In the genomic region with DNA sequence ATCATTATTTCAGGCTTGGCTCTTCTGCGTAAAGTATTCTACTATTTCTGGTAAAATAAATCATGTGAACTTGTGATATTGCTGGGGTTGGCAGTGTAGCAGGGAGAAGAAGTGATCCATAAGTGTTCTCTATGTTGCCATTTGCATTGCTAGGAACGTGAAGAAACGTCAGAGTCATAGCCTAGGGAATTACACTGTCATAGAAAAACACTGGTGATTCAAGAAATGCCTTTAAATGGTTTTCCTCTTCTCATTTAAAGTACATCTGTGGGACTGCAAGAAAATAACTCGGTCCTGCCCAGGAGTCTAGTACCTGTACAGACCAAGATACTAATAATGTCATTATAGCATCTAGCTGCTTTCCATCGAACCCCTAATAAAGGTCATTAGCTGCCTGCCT, we compare ENCODE assay signal across 31 cellular contexts.
"Had no signal": no experiment of that assay in that cellular context is flagged by ENCODE, and none has a peak within 500 bp of the region (broad histone marks: within the 10 kb centered on the region; RNA-seq: fewer than 3 reads in every experiment).

No MANE protein-coding gene starts in this region.

- DNase-seq: activated CD4-positive, alpha-beta T cell treated with anti-CD3 and anti-CD28 coated beads, Interleukin-2, amount 10 ng/mL, durations not matched to agents 24 days and 14 days; activated CD4-positive, alpha-beta T cell treated with anti-CD3 and anti-CD28 coated beads, Interleukin-2, amount 50 U/mL, for 4 hours; activated CD8-positive, alpha-beta T cell treated with anti-CD3 and anti-CD28 coated beads for 36 hours; activated effector memory CD4-positive, alpha-beta T cell treated with anti-CD3 and anti-CD28 coated beads, Interleukin-2, amount 50 U/mL, for 16 hours; activated naive CD4-positive, alpha-beta T cell; activated naive CD4-positive, alpha-beta T cell treated with anti-CD3 and anti-CD28 coated beads, Interleukin-2, amount 50 U/mL, for 16 hours; activated naive CD8-positive, alpha-beta T cell treated with anti-CD3 and anti-CD28 coated beads for 36 hours; activated T-cell treated with anti-CD3 and anti-CD28 coated beads, Interleukin-2, amount 50 U/mL, for 1 hour; activated T-cell treated with anti-CD3 and anti-CD28 coated beads, Interleukin-2, amount 50 U/mL, for 72 hours; amniotic stem cell; aorta; KG1; MM.1S; MV-4-11; NCI-H1092; NCI-H1694 treated with DMSO at 0.1 percent for 48 hours; NCI-H2029; NCI-H2171; NCI-H510A; NCI-H526; NCI-H748 treated with DMSO at 0.1 percent for 48 hours; NK-92 treated with Interleukin-12 subunit alpha and Interleukin-12 subunit beta, amount 100 ng/mL, for 24 hours; PC-9; Right ventricle myocardium superior; SW 1271; T-helper 1 cell; T-helper 2 cell; T-helper 9 cell; WERI-Rb-1 had no signal

- FAIRE-seq: RCC 7860 had no signal

- ATAC-seq: activated CD8-positive, alpha-beta T cell treated with anti-CD3 and anti-CD28 coated beads for 36 hours; activated T-cell treated with anti-CD3 and anti-CD28 coated beads, Interleukin-2, amount 50 U/mL, for 72 hours; activated T-helper 17 cell treated with anti-CD3 and anti-CD28 coated beads, Interleukin-2, amount 50 U/mL, for 72 hours had no signal
